ENCODE assay signal across 15 cellular contexts in the genomic region with DNA sequence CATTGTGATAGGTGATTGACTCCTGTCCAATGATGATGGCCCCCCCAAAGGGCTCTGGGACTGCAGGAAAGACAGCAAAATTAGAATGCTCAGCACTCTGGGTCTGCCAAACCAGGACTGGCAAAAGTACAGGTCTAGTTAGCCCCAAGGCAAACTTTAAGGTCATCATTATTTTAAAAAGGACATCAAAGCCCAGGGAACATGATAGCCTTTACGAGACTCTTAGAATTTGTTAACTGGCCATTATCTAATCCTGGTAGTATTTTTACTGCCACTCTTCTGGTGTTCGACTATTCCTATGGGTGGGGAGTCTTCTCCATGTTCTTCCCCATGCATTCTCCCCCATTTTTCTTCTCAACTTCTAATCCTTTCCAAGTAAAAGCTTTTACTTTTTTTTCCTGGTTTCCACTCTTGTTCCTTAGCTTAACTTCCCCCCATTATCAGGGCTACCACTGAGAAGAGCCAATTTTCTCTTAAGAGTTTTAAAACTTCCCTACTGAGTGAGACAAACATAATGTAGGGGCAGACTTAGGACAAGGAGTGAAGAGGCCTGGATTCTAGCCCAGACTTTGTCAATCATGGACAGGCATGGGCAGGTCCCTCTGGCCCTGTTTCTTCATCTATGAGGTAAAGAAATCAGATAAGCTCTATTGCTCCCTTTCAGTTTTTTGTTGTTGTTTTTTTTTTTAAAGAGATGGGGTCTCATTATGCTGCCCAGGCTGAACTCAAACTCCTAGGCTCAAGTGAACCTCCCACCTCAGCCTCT. TPM values are rescaled to one million over a fixed set of nuclear protein-coding genes. Genes with fewer than 3 reads are reported as not detected.
DNase-seq lines count a peak whose midpoint lies in the region; ATAC-seq and TF ChIP-seq lines count a peak whose summit lies in the region.
"Had no signal": no experiment of that assay in that cellular context is flagged by ENCODE, and none has a peak within 500 bp of the region (broad histone marks: within the 10 kb centered on the region; RNA-seq: fewer than 3 reads in every experiment).

No MANE protein-coding gene starts in this region.

- no peak overlapping the region for H2AFZ ChIP-seq in osteoblast (ENCODE audit: low read length)

- H3K4me2 ChIP-seq in osteoblast (ENCODE audit: insufficient read depth, low read length), result no peak overlapping the region

- H4K20me1 ChIP-seq in osteoblast (ENCODE audit: insufficient read depth, low read length), result peaks cover 41% of the 10 kb centered on the region

- no peak for TF ChIP-seq EP300 in gastroesophageal sphincter (IDR thresholded peaks at IDR 0.05)

- H3K36me3 ChIP-seq in osteoblast (ENCODE audit: insufficient read depth, low read length) (peaks cover 87% of the 10 kb centered on the region), gastroesophageal sphincter (peaks cover 15 to 95% of the 10 kb centered on the region in 2 donors)

- H3K27ac ChIP-seq in VCaP (peak overlapping the region; percentile 56), osteoblast (ENCODE audit: low read depth, low read length) (no peak overlapping the region), gastroesophageal sphincter (no peak overlapping the region)
- H3K27ac ChIP-seq: pancreas, stomach had no signal

- ATAC-seq in gastroesophageal sphincter (no peak), GM21381 (IDR thresholded peaks at IDR 0.05; ENCODE audit: unreplicated experiment) (no peak)
- ATAC-seq: pancreas had no signal

- TF ChIP-seq POLR2A in gastroesophageal sphincter (IDR thresholded peaks at IDR 0.05), result no peak

- peaks cover 65% of the 10 kb centered on the region for H3K79me2 ChIP-seq in osteoblast (ENCODE audit: insufficient read depth, low read length)

- peak; percentile 65 for DNase-seq in LNCaP clone FGC (ENCODE audit: low read depth)
- peak; percentile 15 for DNase-seq in fibroblast of mammary gland (ENCODE audit: low read depth)
- DNase-seq in osteoblast (ENCODE audit: insufficient read length, low spot score, missing footprints), result peak; percentile 15
- no peak for DNase-seq in dermis blood vessel endothelial cell
- DNase-seq in NCI-H526 (lab: John Stamatoyannopoulos, UW), result no peak
- DNase-seq: DMS53; effector CD8-positive, alpha-beta T cell; glutamatergic neuron; islet precursor cell; NCI-H2107; pancreas; stomach had no signal

- TF ChIP-seq CTCF in LNCaP clone FGC (IDR thresholded peaks at IDR 0.05; ENCODE audit: control insufficient read depth, extremely low read depth, insufficient read depth), result no peak
- TF ChIP-seq CTCF in VCaP (conservative IDR thresholded peaks at IDR 0.05), result no peak
- TF ChIP-seq CTCF in fibroblast of mammary gland (conservative IDR thresholded peaks at IDR 0.05; ENCODE audit: control insufficient read depth, insufficient read depth, low read depth, low read length), result no peak
- no peak for TF ChIP-seq CTCF in osteoblast (IDR thresholded peaks at IDR 0.05; ENCODE audit: extremely low read depth, low read depth, low read length)
- no peak for TF ChIP-seq CTCF in gastroesophageal sphincter (IDR thresholded peaks at IDR 0.05)

- no peaks in the 10 kb centered on the region for H3K27me3 ChIP-seq in osteoblast (ENCODE audit: insufficient read depth, low read length)
- no peaks in the 10 kb centered on the region for H3K27me3 ChIP-seq in gastroesophageal sphincter
- H3K27me3 ChIP-seq: pancreas, stomach had no signal

- H3K9me3 ChIP-seq in osteoblast (ENCODE audit: low read depth, low read length) (no peaks in the 10 kb centered on the region), gastroesophageal sphincter (no peaks in the 10 kb centered on the region)
- H3K9me3 ChIP-seq: pancreas, stomach had no signal

- H3K4me3 ChIP-seq in LNCaP clone FGC (ENCODE audit: low read depth, low read length) (peak overlapping the region; percentile 24; the same call in 1 of the 2 replicates), fibroblast of mammary gland (ENCODE audit: control insufficient read depth, low read depth, low read length) (no peak overlapping the region), osteoblast (ENCODE audit: insufficient read depth, low read length) (no peak overlapping the region), gastroesophageal sphincter (no peak overlapping the region)
- H3K4me3 ChIP-seq: pancreas, stomach had no signal

- WGBS in gastroesophageal sphincter (ENCODE audit: low coverage in 1 of 2), 2 donors, result 78 to 94% methylated on average over 2 of the region's 2 CpGs

- H3K4me1 ChIP-seq in osteoblast (ENCODE audit: insufficient read depth, low read length) (peaks cover 11% of the 10 kb centered on the region), gastroesophageal sphincter (peaks cover 0 to 33% (median 0%) of the 10 kb centered on the region in 3 donors)
- H3K4me1 ChIP-seq: pancreas had no signal

RNA-seq across cellular contexts. Expression of a gene that starts 7.1 kb away (rescaled TPM):
- total RNA-seq in osteoblast (330 and 331 TPM in 2 replicates), gastroesophageal sphincter (100 to 1,000 TPM; 139 to 159 (median 140) TPM), dermis blood vessel endothelial cell (328 and 389 TPM in 2 replicates)

RNA-seq across cellular contexts. Expression of a gene that starts 7.2 kb away (rescaled TPM):
- total RNA-seq in osteoblast (21.8 and 30.0 TPM in 2 replicates), gastroesophageal sphincter (10 to 100 TPM in 3 of 4 donors, 1 to 10 TPM in 1; 9.4 to 15.1 (median 13.4) TPM), dermis blood vessel endothelial cell (27.2 and 33.9 TPM in 2 replicates)

RNA-seq across cellular contexts. Expression of a gene that starts 30.7 kb away (rescaled TPM):
- total RNA-seq in osteoblast (4.7 and 6.2 TPM in 2 replicates), gastroesophageal sphincter (1 to 10 TPM in 1 of 4 donors, under 1 TPM in 2, not detected in 1; 0.78 to 1.0 (median 0.94) TPM), dermis blood vessel endothelial cell (6.8 and 8.8 TPM in 2 replicates)

RNA-seq across cellular contexts. Expression of a gene that starts 35.9 kb away (rescaled TPM):
- total RNA-seq in osteoblast, result 149 and 151 TPM in 2 replicates
- total RNA-seq in gastroesophageal sphincter, result 10 to 100 TPM; 23.3 to 44.0 (median 33.4) TPM
- total RNA-seq in dermis blood vessel endothelial cell, result 58.4 and 75.4 TPM in 2 replicates

RNA-seq across cellular contexts. Expression of a gene that starts 36.3 kb away (rescaled TPM):
- 41.3 and 48.3 TPM in 2 replicates for total RNA-seq in osteoblast
- total RNA-seq in gastroesophageal sphincter, result 10 to 100 TPM; 18.3 to 37.0 (median 21.7) TPM
- 12.6 and 12.8 TPM in 2 replicates for total RNA-seq in dermis blood vessel endothelial cell

Comparison
In these comparisons a context has a peak if more than half of its experiments do, and no peak if none do; other contexts are left out.
1. DNase-seq: peak in LNCaP clone FGC (single experiment), fibroblast of mammary gland (single experiment) and osteoblast (single experiment); none in dermis blood vessel endothelial cell (single experiment) and NCI-H526 (0 of 2).